8 cellular contexts compared by ENCODE assay signal in genomic region chr3:52278510-52279069, GRCh38. TPM values are rescaled to one million over a fixed set of nuclear protein-coding genes. Genes with fewer than 3 reads are reported as not detected.
A peak's percentile ranks its signal among the peaks of the same experiment; 100 is the strongest.
DNase-seq lines count a peak whose midpoint lies in the region; ATAC-seq and TF ChIP-seq lines count a peak whose summit lies in the region.

TSS of gene WDR82 (minus strand) at chr3:52278649. CDS start at chr3:52278361, 288 bp downstream.

- intact Hi-C loops in activated B cell treated with CpG ODN at 0.5 μM for 24 hours (cut with micrococcal nuclease) = loop anchor here (1.0 to 5.0 kb wide), 9 partner anchors 9 to 276 kb away; partner anchors contain the start of genes GLYCTK, TLR9 and TWF2

- CTCF ChIA-PET in activated B cell treated with CpG ODN at 0.5 μM for 24 hours (lab: Charles Lee) = interaction anchor here (0.9 to 6.0 kb wide), 14 partner anchors 9 to 223 kb away, joined by 3 to 48 read pairs (median 4); partner anchors contain the start of genes GLYCTK and TLR9

- peaks cover 55% of the 10 kb centered on the region for H3K4me1 Mint-ChIP-seq in activated B cell treated with CpG ODN at 0.5 μM for 24 hours

- DNase-seq in AG09309 (ENCODE audit: low read depth) = peak; percentile 56
- peak; percentile 87 for DNase-seq in NCI-H226
- peak; percentile 100 for DNase-seq in activated B cell treated with CpG ODN at 0.5 μM for 24 hours
- peak; percentile 93 to 96 for DNase-seq in cardiac fibroblast (ENCODE audit: low read depth in 2 of 2)
- peak; percentile 93 for DNase-seq in iris pigment epithelial cell (ENCODE audit: low read depth)
- peak; percentile 99 for DNase-seq in stimulated activated CD4-positive, alpha-beta T cell treated with anti-CD3 and anti-CD28 coated beads, Interleukin-12 subunit alpha, Interleukin-12 subunit beta, amount 100 ng/mL, for 4 hours

- no peaks in the 10 kb centered on the region for H3K9me3 Mint-ChIP-seq in activated B cell treated with CpG ODN at 0.5 μM for 24 hours

- H3K4me3 ChIP-seq in AG09309 (ENCODE audit: control insufficient read depth, low read depth, low read length) (peak within 1 kb of the TSS; percentile 93), cardiac fibroblast (replicated peaks in 1 of 2; ENCODE audit: low read depth in 2 of 2, low read length in 2 of 2) (peak within 1 kb of the TSS; percentile 93 to 95)

- peak within 1 kb of the TSS; percentile 98 for H3K27ac Mint-ChIP-seq in activated B cell treated with CpG ODN at 0.5 μM for 24 hours

- TF ChIP-seq CTCF in AG09309 (IDR thresholded peaks at IDR 0.05; ENCODE audit: control insufficient read depth, insufficient read depth, low read depth, low read length, missing control alignments) (peak; percentile 59), activated B cell treated with CpG ODN at 0.5 μM for 24 hours (IDR thresholded peaks at IDR 0.05) (no peak), cardiac fibroblast (IDR thresholded peaks at IDR 0.05; ENCODE audit: low read depth, low read length) (peak; percentile 65)

- H3K27me3 Mint-ChIP-seq in activated B cell treated with CpG ODN at 0.5 μM for 24 hours = no peaks in the 10 kb centered on the region

- H3K4me3 Mint-ChIP-seq in activated B cell treated with CpG ODN at 0.5 μM for 24 hours = peak within 1 kb of the TSS; percentile 99

- ATAC-seq in GM18909 (IDR thresholded peaks at IDR 0.05; ENCODE audit: poor library complexity, unreplicated experiment) (peak; percentile 80), HG03175 (IDR thresholded peaks at IDR 0.05; ENCODE audit: unreplicated experiment) (peak; percentile 87), activated B cell treated with CpG ODN at 0.5 μM for 24 hours (ENCODE audit: low read depth) (peak; percentile 85)

- H3K36me3 Mint-ChIP-seq in activated B cell treated with CpG ODN at 0.5 μM for 24 hours (ENCODE audit: low read depth) = peaks cover 41% of the 10 kb centered on the region

- POLR2A ChIA-PET in activated B cell treated with CpG ODN at 0.5 μM for 24 hours (lab: Charles Lee) = interaction anchor here (0.6 to 6.1 kb wide), 22 partner anchors 10 to 1711 kb away, joined by 3 to 111 read pairs (median 7); partner anchors contain the start of genes C3orf18, DNAH1, GLYCTK and PPM1M

RNA-seq across cellular contexts. Expression of gene WDR82, which starts in this region (rescaled TPM):
- total RNA-seq in activated B cell treated with CpG ODN at 0.5 μM for 24 hours = 84.1 and 86.4 TPM in 2 replicates

Comparison
In these comparisons a context has a peak if more than half of its experiments do, and no peak if none do; other contexts are left out.
1. Peak in every context shown above with its lines: DNase-seq, ATAC-seq and H3K4me3 ChIP-seq.